In genomic region chrX:111511477-111511876, GRCh38 we compare ENCODE assay signal across 8 cellular contexts. TPM values are rescaled to one million over a fixed set of nuclear protein-coding genes. Genes with fewer than 3 reads are reported as not detected.
DNase-seq lines count a peak whose midpoint lies in the region; ATAC-seq and TF ChIP-seq lines count a peak whose summit lies in the region.

Gene SERTM2 (plus strand): TSS chrX:111511645. CDS start chrX:111518858, 7,213 bp downstream.

- peak; percentile 92 for ATAC-seq in GM21381 (IDR thresholded peaks at IDR 0.05; ENCODE audit: unreplicated experiment)
- no peak for ATAC-seq in IMR-90 (ENCODE audit: low read depth)

- H2BK20ac ChIP-seq in IMR-90 (ENCODE audit: low read depth, low read length), result no peak within 1 kb of the TSS

- no peak for TF ChIP-seq RAD21 in IMR-90 (IDR thresholded peaks at IDR 0.05; ENCODE audit: low read length)

- POLR2A ChIA-PET in IMR-90 (lab: Charles Lee; ENCODE audit: unreplicated experiment), result no interaction called here

- WGBS in IMR-90 (ENCODE audit: extremely low coverage in 2 of 2, insufficient read length in 1 of 2), 2 experiments, result no CpG with 5 or more reads among the region's 3 CpGs

- no peaks in the 10 kb centered on the region for H3K9me1 ChIP-seq in IMR-90 (ENCODE audit: insufficient read depth, low read length)

- H4K5ac ChIP-seq in IMR-90 (ENCODE audit: low read depth, low read length), result no peak within 1 kb of the TSS

- H2BK5ac ChIP-seq in IMR-90 (ENCODE audit: low read depth, low read length, poor library complexity, severe bottlenecking), result no peak within 1 kb of the TSS

- intact Hi-C loops in IMR-90 (cut with micrococcal nuclease), result no loop called here
- intact Hi-C loops in ascending aorta (cut with DNase I), result no loop called here

- H2AK9ac ChIP-seq in IMR-90 (replicated peaks; ENCODE audit: low read depth, low read length, poor library complexity), result no peak within 1 kb of the TSS

- H3K79me1 ChIP-seq in IMR-90 (ENCODE audit: low read depth in 1 of 2, low read length in 2 of 2), result no peaks in the 10 kb centered on the region

- no peak within 1 kb of the TSS for H3K9ac ChIP-seq in IMR-90 (ENCODE audit: low read depth, low read length)

- no peak within 1 kb of the TSS for H3K4ac ChIP-seq in IMR-90 (ENCODE audit: low read depth, low read length)

- no peaks in the 10 kb centered on the region for H4K20me1 ChIP-seq in IMR-90 (ENCODE audit: insufficient read depth, low read length)

- no peak within 1 kb of the TSS for H2AK5ac ChIP-seq in IMR-90 (ENCODE audit: low read depth, low read length)

- no peak for TF ChIP-seq CTCF in IMR-90 (conservative IDR thresholded peaks at IDR 0.05; ENCODE audit: low read depth, low read length)
- TF ChIP-seq CTCF in epithelial cell of esophagus (IDR thresholded peaks at IDR 0.05; ENCODE audit: insufficient read depth, low read depth, low read length, missing control alignments), result no peak
- TF ChIP-seq CTCF in ascending aorta (IDR thresholded peaks at IDR 0.05), result no peak

- dilution Hi-C loops in IMR-90 (cut with HindIII; ENCODE audit: low sequenced_read_pairs, unreplicated experiment), result no loop called here

- no peak for TF ChIP-seq POLR2A in IMR-90 (IDR thresholded peaks at IDR 0.05; ENCODE audit: low read depth, low read length)

- in situ Hi-C loops in IMR-90 (cut with MboI; ENCODE audit: low sequenced_read_pairs), result no loop called here

- H3K4me1 ChIP-seq in IMR-90 (ENCODE audit: control insufficient read depth, insufficient read depth, low read length), result no peaks in the 10 kb centered on the region
- H3K4me1 ChIP-seq in ascending aorta, result no peaks in the 10 kb centered on the region

- no peak within 1 kb of the TSS for H3K4me3 ChIP-seq in IMR-90 (ENCODE audit: insufficient read depth, low read depth, low read length)
- no peak within 1 kb of the TSS for H3K4me3 ChIP-seq in epithelial cell of esophagus (ENCODE audit: low read length)
- no peak within 1 kb of the TSS for H3K4me3 ChIP-seq in ascending aorta

- H3K27ac ChIP-seq in IMR-90 (ENCODE audit: insufficient read depth, low read length) (no peak within 1 kb of the TSS), ascending aorta (no peak within 1 kb of the TSS)

- no peak within 1 kb of the TSS for H2AFZ ChIP-seq in IMR-90 (replicated peaks; ENCODE audit: low read length, poor library complexity)

- no peak within 1 kb of the TSS for H2BK120ac ChIP-seq in IMR-90 (ENCODE audit: low read depth, low read length)

- H4K8ac ChIP-seq in IMR-90 (ENCODE audit: low read depth in 2 of 2, low read length in 2 of 2), result no peak within 1 kb of the TSS

- no peak within 1 kb of the TSS for H2BK15ac ChIP-seq in IMR-90 (ENCODE audit: low read depth, low read length)

- H3K14ac ChIP-seq in IMR-90 (replicated peaks; ENCODE audit: low read depth, low read length), result no peak within 1 kb of the TSS

- H3K56ac ChIP-seq in IMR-90 (ENCODE audit: extremely low read depth, insufficient read depth, low read length), result no peak within 1 kb of the TSS

- H3K23ac ChIP-seq in IMR-90 (ENCODE audit: low read depth, low read length), result no peak within 1 kb of the TSS

- H4K91ac ChIP-seq in IMR-90 (ENCODE audit: insufficient read depth, low read depth, low read length), result no peak within 1 kb of the TSS

- H3K27me3 ChIP-seq in IMR-90 (ENCODE audit: control insufficient read depth, insufficient read depth, low read length) (no peaks in the 10 kb centered on the region; the same call in 1 of the 2 replicates), ascending aorta (no peaks in the 10 kb centered on the region)

- H3K36me3 ChIP-seq in IMR-90 (ENCODE audit: control insufficient read depth, insufficient read depth, low read length), result no peaks in the 10 kb centered on the region
- H3K36me3 ChIP-seq in ascending aorta, result no peaks in the 10 kb centered on the region

- CTCF ChIA-PET in IMR-90 (lab: Yijun Ruan, JAX), result no interaction called here

- no TSS peak for BruUV-seq in IMR-90 (replicated peaks; lab: Mats Ljungman, UMichigan)

- H3K9me3 ChIP-seq in IMR-90 (ENCODE audit: control insufficient read depth, insufficient read depth, low read length) (no peaks in the 10 kb centered on the region), ascending aorta (no peaks in the 10 kb centered on the region)

- DNase-seq in D341Med (ENCODE audit: low spot score), result peak; percentile 8
- DNase-seq in IMR-90, result peak; percentile 4
- DNase-seq in epithelial cell of esophagus (ENCODE audit: low read depth), result peak; percentile 16
- no peak for DNase-seq in ascending aorta (ENCODE audit: low spot score in 2 of 2)
- DNase-seq in mucosa of gallbladder (ENCODE audit: low spot score), result no peak
- DNase-seq in activated gamma-delta T cell treated with Interleukin-2 at 50 U/mL for 16 hours, result no peak
- DNase-seq in NCI-H526 treated with DMSO at 0.1 percent for 48 hours (lab: John Stamatoyannopoulos, UW), result no peak

- H3K18ac ChIP-seq in IMR-90 (ENCODE audit: low read depth, low read length), result no peak within 1 kb of the TSS

- H3K4me2 ChIP-seq in IMR-90 (ENCODE audit: low read depth, low read length), result peak within 1 kb of the TSS; percentile 45; the same call in 1 of the 2 replicates

TF ChIP-seq in IMR-90, 13 proteins besides CTCF, POLR2A, EP300 and RAD21:
- no peak for TF ChIP-seq NFE2L2 (IDR thresholded peaks at IDR 0.05; ENCODE audit: low read depth, low read length)
TF ChIP-seq in IMR-90: peak in this region for 0.

RNA-seq across cellular contexts. Expression of gene SERTM2, which starts in this region (rescaled TPM):
- under 0.01 TPM in 2 replicates for total RNA-seq in IMR-90 (2012; rRNA removed)
- polyA plus RNA-seq in IMR-90 (2012; rRNA removed), result 0.03 and 0.07 TPM in 2 replicates
- polyA plus RNA-seq in IMR-90 (2012; cell fraction: cytosol; rRNA removed), result not detected in 2 replicates
- polyA plus RNA-seq in IMR-90 (2012; cell fraction: nucleus; rRNA removed; ENCODE audit: low replicate concordance), result 0.07 TPM in 1 of 2 replicates, not detected in the other
- not detected for total RNA-seq in ascending aorta
- 0.06 TPM for total RNA-seq in mucosa of gallbladder

Comparison
In these comparisons a context has a peak if more than half of its experiments do, and no peak if none do; other contexts are left out.
1. Peak in DNase-seq and H3K4me2 ChIP-seq in IMR-90; RNA of the gene not detected or under 1 TPM.
2. DNase-seq: peak in D341Med (single experiment) and epithelial cell of esophagus (single experiment); none in ascending aorta (0 of 2), mucosa of gallbladder (single experiment), activated gamma-delta T cell treated with Interleukin-2 at 50 U/mL for 16 hours (single experiment) and NCI-H526 treated with DMSO at 0.1 percent for 48 hours (single experiment).